Comparison of ENCODE assay signal across 29 cellular contexts in genomic region chr2:42236911-42237310, GRCh38.
"Had no signal": no experiment of that assay in that cellular context is flagged by ENCODE, and none has a peak within 500 bp of the region (broad histone marks: within the 10 kb centered on the region; RNA-seq: fewer than 3 reads in every experiment).

No MANE protein-coding gene starts in this region.

- H3K27ac Mint-ChIP-seq: activated CD4-positive, alpha-beta T cell treated with anti-CD3 and anti-CD28 coated beads, Interleukin-2, amount 10 ng/mL, durations not matched to agents 7 days and 5 days; activated naive CD4-positive, alpha-beta T cell treated with anti-CD3 and anti-CD28 coated beads for 36 hours; activated naive CD8-positive, alpha-beta T cell treated with anti-CD3 and anti-CD28 coated beads, Interleukin-2, amount 10 ng/mL, durations not matched to agents 7 days and 5 days; activated T-helper 1 cell treated with anti-CD3 and anti-CD28 coated beads, Interleukin-12 subunit alpha, Interleukin-12 subunit beta, Interleukin-2, Interleukin-4 antibody, amounts not matched to agents 30 ng/mL and 10 ng/mL and 1 ng/mL, durations not matched to agents 14 hours and 24 hours and 36 hours; T-helper 1 cell treated with Interleukin-12 subunit alpha and Interleukin-12 subunit beta and Interleukin-4 antibody, amounts not matched to agents 30 μg/mL and 1 μg/mL, for 36 hours had no signal

- H3K4me3 ChIP-seq: adrenal gland, breast epithelium, K562, Peyer's patch, SJSA1 had no signal

- H3K27me3 ChIP-seq: adrenal gland, breast epithelium, Peyer's patch, SJSA1 had no signal

- ATAC-seq: K562, SK-N-SH treated with all-trans-retinoic acid at 6 μM for 48 hours had no signal

- H3K27me3 Mint-ChIP-seq: activated CD4-positive, alpha-beta memory T cell treated with anti-CD3 and anti-CD28 coated beads for 36 hours; activated CD4-positive, alpha-beta T cell treated with anti-CD3 and anti-CD28 coated beads, Interleukin-2, amount 10 ng/mL, durations not matched to agents 7 days and 5 days; activated naive CD8-positive, alpha-beta T cell treated with anti-CD3 and anti-CD28 coated beads, Interleukin-2, amount 10 ng/mL, durations not matched to agents 7 days and 5 days had no signal

- H3K27ac ChIP-seq: breast epithelium, Peyer's patch, SJSA1 had no signal

- DNase-seq: activated CD4-positive, alpha-beta memory T cell treated with anti-CD3 and anti-CD28 coated beads for 36 hours; activated CD4-positive, alpha-beta T cell treated with anti-CD3 and anti-CD28 coated beads, Interleukin-2, amount 10 ng/mL, durations not matched to agents 7 days and 5 days; activated CD4-positive, CD25-positive, alpha-beta regulatory T cell; activated CD8-positive, alpha-beta memory T cell treated with anti-CD3 and anti-CD28 coated beads for 24 hours; activated gamma-delta T cell; activated naive CD4-positive, alpha-beta T cell treated with anti-CD3 and anti-CD28 coated beads for 36 hours; activated naive CD8-positive, alpha-beta T cell treated with anti-CD3 and anti-CD28 coated beads, Interleukin-2, amount 10 ng/mL, durations not matched to agents 7 days and 5 days; adrenal gland; anterior cingulate cortex; caudate nucleus; Karpas-422; MM.1S; NCI-H1105; NCI-H1436; NCI-H1694 treated with DMSO at 0.1 percent for 48 hours; NCI-H2029 treated with DMSO at 0.1 percent for 48 hours; NCI-H345; NCI-H510A; NCI-H526 treated with DMSO at 0.1 percent for 48 hours; Peyer's patch; SHP77; SW 1271; T1000 had no signal

- H3K9me3 Mint-ChIP-seq: activated CD4-positive, alpha-beta memory T cell treated with anti-CD3 and anti-CD28 coated beads for 36 hours; activated CD4-positive, alpha-beta T cell treated with anti-CD3 and anti-CD28 coated beads, Interleukin-2, amount 10 ng/mL, durations not matched to agents 7 days and 5 days; activated naive CD4-positive, alpha-beta T cell treated with anti-CD3 and anti-CD28 coated beads for 36 hours; activated naive CD8-positive, alpha-beta T cell treated with anti-CD3 and anti-CD28 coated beads, Interleukin-2, amount 10 ng/mL, durations not matched to agents 7 days and 5 days; activated T-helper 1 cell treated with anti-CD3 and anti-CD28 coated beads, Interleukin-12 subunit alpha, Interleukin-12 subunit beta, Interleukin-2, Interleukin-4 antibody, amounts not matched to agents 30 ng/mL and 10 ng/mL and 1 ng/mL, durations not matched to agents 14 hours and 24 hours and 36 hours; T-helper 1 cell treated with Interleukin-12 subunit alpha and Interleukin-12 subunit beta and Interleukin-4 antibody, amounts not matched to agents 30 μg/mL and 1 μg/mL, for 36 hours had no signal

- H3K4me3 Mint-ChIP-seq: activated CD4-positive, alpha-beta memory T cell treated with anti-CD3 and anti-CD28 coated beads for 36 hours; activated CD4-positive, alpha-beta T cell treated with anti-CD3 and anti-CD28 coated beads, Interleukin-2, amount 10 ng/mL, durations not matched to agents 7 days and 5 days; activated naive CD4-positive, alpha-beta T cell treated with anti-CD3 and anti-CD28 coated beads for 36 hours; activated naive CD8-positive, alpha-beta T cell treated with anti-CD3 and anti-CD28 coated beads, Interleukin-2, amount 10 ng/mL, durations not matched to agents 7 days and 5 days; activated T-helper 1 cell treated with anti-CD3 and anti-CD28 coated beads, Interleukin-12 subunit alpha, Interleukin-12 subunit beta, Interleukin-2, Interleukin-4 antibody, amounts not matched to agents 30 ng/mL and 10 ng/mL and 1 ng/mL, durations not matched to agents 14 hours and 24 hours and 36 hours; T-helper 1 cell treated with Interleukin-12 subunit alpha and Interleukin-12 subunit beta and Interleukin-4 antibody, amounts not matched to agents 30 μg/mL and 1 μg/mL, for 36 hours had no signal

- H3K36me3 Mint-ChIP-seq: activated CD4-positive, alpha-beta memory T cell treated with anti-CD3 and anti-CD28 coated beads for 36 hours had no signal
